Comparison of ENCODE assay signal across 8 cellular contexts in the genomic region with DNA sequence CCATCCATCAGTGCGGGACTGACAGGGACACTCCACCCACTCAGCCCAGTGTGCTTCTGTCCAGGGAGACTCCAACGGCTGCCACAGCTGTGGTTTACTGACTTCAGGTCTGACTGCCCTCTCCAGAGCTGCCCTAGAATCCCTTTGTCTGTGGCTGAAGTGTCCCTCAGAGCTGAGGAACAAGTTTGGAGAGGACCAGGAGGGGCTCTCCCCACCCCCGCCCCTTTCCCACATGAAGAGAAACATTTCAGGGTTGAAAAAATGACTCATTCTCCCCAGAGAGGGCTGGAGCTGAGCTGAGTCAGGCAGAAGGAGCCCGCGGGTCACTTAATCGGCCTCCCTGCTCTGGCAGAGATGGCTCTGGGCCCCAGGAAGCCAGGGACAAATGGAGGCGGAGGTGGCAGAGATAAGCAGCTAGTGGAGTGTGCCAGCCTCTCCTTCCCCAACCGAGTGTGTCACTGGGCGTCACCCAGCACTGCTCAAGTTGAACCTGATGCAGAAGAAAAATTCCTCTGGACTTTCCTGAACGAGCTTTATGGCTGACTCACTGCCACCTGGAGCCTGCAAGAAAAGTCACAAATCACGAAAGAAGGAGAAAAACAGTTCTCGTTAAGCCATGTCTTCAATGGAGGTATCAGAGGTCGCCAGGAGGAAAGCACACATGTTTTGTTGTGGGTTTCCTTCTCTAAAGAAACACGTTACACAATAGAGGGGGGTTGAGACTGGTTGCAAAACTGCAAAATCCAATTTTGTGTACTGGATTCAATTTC.
DNase-seq lines count a peak whose midpoint lies in the region; ATAC-seq and TF ChIP-seq lines count a peak whose summit lies in the region.

No MANE protein-coding gene starts in this region.

- DNase-seq in AML-193 (lab: John Stamatoyannopoulos, UW) = peak; percentile 58 to 61
- DNase-seq in HK-2 (ENCODE audit: unreplicated experiment) = peak; percentile 90
- DNase-seq in T-helper 9 cell = peak; percentile 38
- DNase-seq in astrocyte of the spinal cord (ENCODE audit: low read depth, low spot score) = peak; percentile 91
- DNase-seq in kidney tubule cell (ENCODE audit: low spot score) = peak; percentile 99
- peak; percentile 73 for DNase-seq in stimulated activated CD4-positive, alpha-beta T cell treated with anti-CD3 and anti-CD28 coated beads, Interleukin-2, amount 100 ng/mL, for 4 hours (ENCODE audit: low read depth)
- no peak for DNase-seq in D341Med (ENCODE audit: low spot score)

- no peak overlapping the region for H3K4me3 ChIP-seq in astrocyte of the spinal cord (ENCODE audit: low read depth, low read length)

- TF ChIP-seq CTCF in astrocyte of the spinal cord (IDR thresholded peaks at IDR 0.05; ENCODE audit: low read depth, low read length) = no peak

- in situ Hi-C loops in astrocyte of the spinal cord (cut with HindIII; ENCODE audit: low sequenced_read_pairs) = loop anchor here (25.0 kb wide), 1 partner anchor 87 kb away; no protein-coding TSS in a partner anchor

- ATAC-seq in GM18858 (IDR thresholded peaks at IDR 0.05; ENCODE audit: unreplicated experiment) = no peak
